In the genomic region with DNA sequence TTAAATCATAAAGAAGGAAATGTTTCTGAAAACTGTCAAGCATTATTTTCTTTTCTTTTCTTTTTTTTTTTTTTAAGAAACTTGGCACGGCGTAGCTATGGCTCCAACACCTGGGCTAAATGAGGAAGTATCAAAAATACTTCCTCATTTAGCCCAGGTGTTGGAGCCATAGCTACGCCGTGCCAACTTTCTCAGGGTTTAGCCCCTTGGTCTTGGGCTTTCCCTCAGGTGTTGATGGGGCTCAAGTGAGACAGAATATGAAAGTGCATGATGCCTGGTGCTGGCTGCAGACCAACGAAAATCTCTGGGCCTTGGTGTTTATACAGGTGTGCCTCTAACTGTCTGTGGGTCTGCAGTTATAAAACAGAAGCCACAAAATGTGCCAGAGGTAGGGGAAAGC, we compare ENCODE assay signal across 10 cellular contexts.
DNase-seq lines count a peak whose midpoint lies in the region; ATAC-seq, FAIRE-seq and TF ChIP-seq lines count a peak whose summit lies in the region.
"Had no signal": no experiment of that assay in that cellular context is flagged by ENCODE, and none has a peak within 500 bp of the region (broad histone marks: within the 10 kb centered on the region; RNA-seq: fewer than 3 reads in every experiment).

No MANE protein-coding gene starts in this region.

- 8 to 41% (median 20%) methylated on average over 5 of the region's 5 CpGs for WGBS in small intestine, 3 donors
- WGBS in psoas muscle, 3 donors: 75 to 85% (median 81%) methylated on average over 5 of the region's 5 CpGs

- TF ChIP-seq CTCF in psoas muscle (IDR thresholded peaks at IDR 0.05): no peak

- H3K27me3 ChIP-seq in small intestine (ENCODE audit: control insufficient read depth in 2 of 2, insufficient read depth in 2 of 2, low read length in 2 of 2): no peaks in the 10 kb centered on the region
- no peaks in the 10 kb centered on the region for H3K27me3 ChIP-seq in psoas muscle (ENCODE audit: insufficient read depth in 3 of 3, low read length in 2 of 3)

- DNase-seq in GM19239 (ENCODE audit: insufficient read length, low spot score) (no peak), NCI-H1105 (lab: John Stamatoyannopoulos, UW) (peak; percentile 83), small intestine (peak; percentile 27), Ammon's horn (ENCODE audit: low spot score) (no peak), NCI-H226 (no peak), psoas muscle (no peak)
- DNase-seq: activated gamma-delta T cell had no signal

- no peak overlapping the region for H3K27ac ChIP-seq in small intestine (ENCODE audit: low read depth in 1 of 2, low read length in 1 of 2)
- H3K27ac ChIP-seq in psoas muscle: no peak overlapping the region
- H3K27ac ChIP-seq: epithelial cell of prostate had no signal

- H3K4me3 ChIP-seq in small intestine (ENCODE audit: low read depth in 1 of 2, low read length in 2 of 2) (no peak overlapping the region), psoas muscle (no peak overlapping the region)

- peak; percentile 82 for FAIRE-seq in GM19239 (lab: Jason Lieb, UNC)
- no peak for FAIRE-seq in small intestine (lab: Jason Lieb, UNC)

- H3K4me1 ChIP-seq in small intestine (ENCODE audit: control insufficient read depth in 2 of 2, insufficient read depth in 1 of 2, low read depth in 1 of 2, low read length in 1 of 2) (peaks cover 0 to 2% of the 10 kb centered on the region in 2 donors), psoas muscle (no peaks in the 10 kb centered on the region)

- H3K9me3 ChIP-seq in small intestine (ENCODE audit: control insufficient read depth, low read depth) (no peaks in the 10 kb centered on the region), psoas muscle (no peaks in the 10 kb centered on the region)

- H3K36me3 ChIP-seq in small intestine (ENCODE audit: control insufficient read depth in 2 of 2, insufficient read depth in 2 of 2, low read length in 2 of 2) (no peaks in the 10 kb centered on the region), psoas muscle (ENCODE audit: insufficient read depth in 1 of 2, low read depth in 1 of 2) (no peaks in the 10 kb centered on the region)

- ATAC-seq in HG02870 (IDR thresholded peaks at IDR 0.05; ENCODE audit: unreplicated experiment) (peak; percentile 34), psoas muscle (no peak)
- ATAC-seq: SK-N-SH treated with all-trans-retinoic acid at 6 μM for 48 hours had no signal

- intact Hi-C loops in psoas muscle (cut with DNase I): no loop called here

Comparison
In these comparisons a context has a peak if more than half of its experiments do, and no peak if none do; other contexts are left out.
1. DNase-seq: peak in NCI-H1105 (single experiment) and small intestine (single experiment); none in GM19239 (single experiment), Ammon's horn (single experiment), NCI-H226 (single experiment) and psoas muscle (0 of 2).